In genomic region chrX:85611926-85612325, GRCh38 we compare ENCODE assay signal across 9 cellular contexts.
DNase-seq lines count a peak whose midpoint lies in the region; ATAC-seq, FAIRE-seq and TF ChIP-seq lines count a peak whose summit lies in the region.
"Had no signal": no experiment of that assay in that cellular context is flagged by ENCODE, and none has a peak within 500 bp of the region (broad histone marks: within the 10 kb centered on the region; RNA-seq: fewer than 3 reads in every experiment).

No MANE protein-coding gene starts in this region.

- intact Hi-C loops in dorsolateral prefrontal cortex (cut with DNase I) = no loop called here
- intact Hi-C loops in psoas muscle (cut with DNase I) = no loop called here

- TF ChIP-seq POLR2A in GM12891 (IDR thresholded peaks at IDR 0.05; ENCODE audit: low read depth, low read length) = no peak

- H3K4me3 ChIP-seq in dorsolateral prefrontal cortex (no peak overlapping the region), psoas muscle (no peak overlapping the region)

- no peak for FAIRE-seq in GM12891 (lab: Jason Lieb, UNC)

- H3K27me3 ChIP-seq in dorsolateral prefrontal cortex (peaks cover 0 to 26% (median 0%) of the 10 kb centered on the region in 45 donors), psoas muscle (ENCODE audit: insufficient read depth in 3 of 3, low read length in 2 of 3) (peaks cover 0 to 3% (median 0%) of the 10 kb centered on the region in 3 donors)

- no peaks in the 10 kb centered on the region for H3K4me1 ChIP-seq in psoas muscle

- DNase-seq in NCI-H1436 (lab: John Stamatoyannopoulos, UW) (peak; percentile 20), NCI-H1436 treated with DMSO at 0.1 percent for 48 hours (lab: John Stamatoyannopoulos, UW) (no peak), NCI-H146 treated with DMSO at 0.1 percent for 48 hours (lab: John Stamatoyannopoulos, UW; ENCODE audit: unreplicated experiment) (peak; percentile 32), dorsolateral prefrontal cortex (no peak), psoas muscle (no peak), COR-L47 (lab: John Stamatoyannopoulos, UW) (no peak), GM12891 (ENCODE audit: insufficient read length, low spot score) (no peak)
- DNase-seq in stimulated activated CD4-positive, alpha-beta T cell treated with anti-CD3 and anti-CD28 coated beads, Interleukin-1b, Interleukin-23, amount 100 ng/mL, for 48 hours = no peak
- DNase-seq: SIG-M5 had no signal

- H3K36me3 ChIP-seq in psoas muscle (ENCODE audit: insufficient read depth in 1 of 2, low read depth in 1 of 2) = no peaks in the 10 kb centered on the region

- H3K27ac ChIP-seq in dorsolateral prefrontal cortex (no peak overlapping the region), psoas muscle (no peak overlapping the region)

- no peaks in the 10 kb centered on the region for H3K9me3 ChIP-seq in psoas muscle

- TF ChIP-seq CTCF in dorsolateral prefrontal cortex (IDR thresholded peaks at IDR 0.05 in 54 of 56, conservative IDR thresholded peaks at IDR 0.05 in 2 of 56; ENCODE audit: low read depth in 1 of 56, partially characterized antibody in 56 of 56) (peak in 51 of 56 donors; percentile 12 to 67 (median 42)), psoas muscle (IDR thresholded peaks at IDR 0.05) (peak; percentile 37)

- ATAC-seq in psoas muscle = no peak

TF ChIP-seq in GM12891, 5 proteins besides CTCF, POLR2A, EP300 and RAD21:
- TF ChIP-seq POLR2AphosphoS5 (IDR thresholded peaks at IDR 0.05; ENCODE audit: low read depth, low read length) (no peak), POU2F2 (IDR thresholded peaks at IDR 0.05; ENCODE audit: low read depth, low read length) (no peak), PAX5 (IDR thresholded peaks at IDR 0.05; ENCODE audit: insufficient read depth, low read length, severe bottlenecking) (no peak), SPI1 (IDR thresholded peaks at IDR 0.05; ENCODE audit: low read depth, low read length) (no peak), TAF1 (IDR thresholded peaks at IDR 0.05; ENCODE audit: low read depth, low read length) (no peak)

Comparison
In these comparisons a context has a peak if more than half of its experiments do, and no peak if none do; other contexts are left out.
1. DNase-seq: peak in NCI-H1436 (single experiment) and NCI-H146 treated with DMSO at 0.1 percent for 48 hours (single experiment); none in NCI-H1436 treated with DMSO at 0.1 percent for 48 hours (single experiment), dorsolateral prefrontal cortex (0 of 10), psoas muscle (0 of 2), stimulated activated CD4-positive, alpha-beta T cell treated with anti-CD3 and anti-CD28 coated beads, Interleukin-1b, Interleukin-23, amount 100 ng/mL, for 48 hours (single experiment), COR-L47 (single experiment) and GM12891 (single experiment).